In genomic region chr1:161506336-161507223, GRCh38 we compare ENCODE assay signal across 10 cellular contexts. TPM values are rescaled to one million over a fixed set of nuclear protein-coding genes. Genes with fewer than 3 reads are reported as not detected.
A peak's percentile ranks its signal among the peaks of the same experiment; 100 is the strongest.
DNase-seq lines count a peak whose midpoint lies in the region; FAIRE-seq and TF ChIP-seq lines count a peak whose summit lies in the region.
"Had no signal": no experiment of that assay in that cellular context is flagged by ENCODE, and none has a peak within 500 bp of the region (broad histone marks: within the 10 kb centered on the region; RNA-seq: fewer than 3 reads in every experiment).

No MANE protein-coding gene starts in this region.

- DNase-seq in AG20443 (ENCODE audit: low spot score) (peak; percentile 25), MV-4-11 (lab: John Stamatoyannopoulos, UW) (peak; percentile 87), dermis microvascular lymphatic vessel endothelial cell (ENCODE audit: low read depth in 2 of 2) (peak; percentile 76 to 83), COLO668 (lab: John Stamatoyannopoulos, UW; ENCODE audit: unreplicated experiment) (no peak), RCC 7860 (ENCODE audit: low spot score) (no peak), HuH-7 (ENCODE audit: low spot score) (no peak), GM13977 (ENCODE audit: low spot score) (no peak)
- DNase-seq: activated naive CD8-positive, alpha-beta T cell treated with anti-CD3 and anti-CD28 coated beads, Interleukin-2, amount 10 ng/mL, durations not matched to agents 7 days and 5 days; kidney had no signal

- peaks cover 44% of the 10 kb centered on the region for H3K4me1 ChIP-seq in mononuclear cell (ENCODE audit: insufficient read depth, low read length)

- H3K4me3 ChIP-seq in mononuclear cell (ENCODE audit: low read length) = peak overlapping the region; percentile 46

- in situ Hi-C loops in GM13977 (cut with MboI; ENCODE audit: low pct_unique_long_range_greater_than_20kb, low sequenced_read_pairs, unreplicated experiment) = no loop called here

- no peaks in the 10 kb centered on the region for H3K9me3 ChIP-seq in mononuclear cell (ENCODE audit: low read depth, low read length)

- TF ChIP-seq CTCF in GM13977 (IDR thresholded peaks at IDR 0.05; ENCODE audit: extremely low read depth, insufficient read depth, missing control alignments) = no peak

- FAIRE-seq in RCC 7860 (lab: Jason Lieb, UNC) = no peak
- FAIRE-seq: kidney had no signal

- peaks cover 10% of the 10 kb centered on the region for H3K27me3 ChIP-seq in mononuclear cell (ENCODE audit: insufficient read depth, low read length)

RNA-seq across cellular contexts. Expression of gene FCGR2A, which starts 1.3 kb away (rescaled TPM):
- total RNA-seq in dermis microvascular lymphatic vessel endothelial cell (0.64 and 3.7 TPM in 2 replicates), mononuclear cell (182 TPM)

RNA-seq across cellular contexts. Expression of gene HSPA6, which starts 17.8 kb away (rescaled TPM):
- total RNA-seq in dermis microvascular lymphatic vessel endothelial cell (0.13 and 1.5 TPM in 2 replicates), mononuclear cell (2.8 TPM)

RNA-seq across cellular contexts. Expression of gene FCGR3A, which starts 43.0 kb away (rescaled TPM):
- total RNA-seq in dermis microvascular lymphatic vessel endothelial cell = not detected in 2 replicates
- total RNA-seq in mononuclear cell = 27.8 TPM

Comparison
In these comparisons a context has a peak if more than half of its experiments do, and no peak if none do; other contexts are left out.
1. DNase-seq: peak in AG20443 (single experiment), MV-4-11 (single experiment) and dermis microvascular lymphatic vessel endothelial cell (2 of 2); none in COLO668 (single experiment), RCC 7860 (single experiment), HuH-7 (single experiment) and GM13977 (single experiment).
2. RNA of gene FCGR2A, which starts 1.3 kb away (total RNA-seq): 182 TPM in mononuclear cell (single experiment); 0.64 to 3.7 TPM in dermis microvascular lymphatic vessel endothelial cell; every median in the first group is over 10 times any median in the second.
3. RNA of gene FCGR3A, which starts 43.0 kb away (total RNA-seq): 27.8 TPM in mononuclear cell (single experiment); not detected in dermis microvascular lymphatic vessel endothelial cell; every median in the first group is over 10 times any median in the second.